ENCODE assay signal across 7 cellular contexts in the genomic region with DNA sequence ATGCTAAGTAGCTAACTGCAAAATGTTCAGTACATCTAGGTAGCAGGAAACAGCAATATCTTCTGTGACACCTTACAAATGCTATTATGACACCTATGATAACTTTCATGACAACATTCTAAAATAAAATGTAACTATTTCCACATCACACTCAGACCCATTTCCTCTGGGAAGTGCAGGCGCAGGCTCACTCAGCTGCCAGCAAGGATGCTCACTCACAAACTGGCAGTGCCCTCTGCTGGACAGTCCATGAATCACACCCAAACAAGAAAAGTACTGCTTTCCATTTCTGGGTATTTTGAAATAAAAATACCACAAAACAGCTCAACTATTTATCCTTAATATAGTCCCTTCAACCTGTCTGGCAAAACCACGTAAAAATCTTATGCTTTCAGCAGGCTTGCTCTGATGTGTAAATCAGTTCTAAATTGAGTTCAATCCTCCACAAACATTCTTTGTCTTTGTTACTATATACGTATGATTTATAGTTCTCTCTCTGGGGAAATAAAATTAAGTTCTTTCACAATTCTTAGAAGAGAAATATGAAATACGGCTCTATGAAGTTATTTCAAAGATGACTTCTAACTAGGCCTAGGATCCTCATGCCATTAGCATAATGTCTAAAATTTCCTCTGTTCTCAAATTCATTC.
DNase-seq lines count a peak whose midpoint lies in the region; ATAC-seq and TF ChIP-seq lines count a peak whose summit lies in the region.

No MANE protein-coding gene starts in this region.

- ATAC-seq in HG03060 (IDR thresholded peaks at IDR 0.05; ENCODE audit: low read depth, unreplicated experiment): peak; percentile 59
- no peak for ATAC-seq in activated CD8-positive, alpha-beta T cell treated with anti-CD3 and anti-CD28 coated beads, Interleukin-2, amount 10 ng/mL, durations not matched to agents 7 days and 5 days

- CTCF ChIA-PET in activated CD8-positive, alpha-beta T cell treated with anti-CD3 and anti-CD28 coated beads, Interleukin-2, amount 10 ng/mL, durations not matched to agents 7 days and 5 days (lab: Charles Lee): interaction anchor here (0.6 to 2.9 kb wide), 24 partner anchors 8 to 1445 kb away, joined by 3 to 27 read pairs (median 4); no protein-coding TSS in a partner anchor

- H3K27me3 Mint-ChIP-seq in activated CD8-positive, alpha-beta T cell treated with anti-CD3 and anti-CD28 coated beads, Interleukin-2, amount 10 ng/mL, durations not matched to agents 7 days and 5 days (ENCODE audit: low read depth): no peaks in the 10 kb centered on the region

- H3K4me1 Mint-ChIP-seq in activated CD8-positive, alpha-beta T cell treated with anti-CD3 and anti-CD28 coated beads, Interleukin-2, amount 10 ng/mL, durations not matched to agents 7 days and 5 days (ENCODE audit: low read depth): no peaks in the 10 kb centered on the region

- no peaks in the 10 kb centered on the region for H3K36me3 ChIP-seq in endocrine pancreas (ENCODE audit: control insufficient read depth, insufficient read depth, low read length)

- peaks cover 15% of the 10 kb centered on the region for H3K4me1 ChIP-seq in endocrine pancreas (ENCODE audit: control insufficient read depth, insufficient read depth, low read length)

- H3K9me3 Mint-ChIP-seq in activated CD8-positive, alpha-beta T cell treated with anti-CD3 and anti-CD28 coated beads, Interleukin-2, amount 10 ng/mL, durations not matched to agents 7 days and 5 days (ENCODE audit: insufficient read depth): no peaks in the 10 kb centered on the region

- H3K36me3 Mint-ChIP-seq in activated CD8-positive, alpha-beta T cell treated with anti-CD3 and anti-CD28 coated beads, Interleukin-2, amount 10 ng/mL, durations not matched to agents 7 days and 5 days (ENCODE audit: low read depth): no peaks in the 10 kb centered on the region

- DNase-seq in NCI-H526 treated with DMSO at 0.1 percent for 48 hours (lab: John Stamatoyannopoulos, UW) (peak; percentile 45), midbrain (lab: John Stamatoyannopoulos, UW) (peak; percentile 81)
- DNase-seq in activated CD8-positive, alpha-beta T cell treated with anti-CD3 and anti-CD28 coated beads, Interleukin-2, amount 10 ng/mL, durations not matched to agents 7 days and 5 days: peak; percentile 75
- DNase-seq in stimulated activated CD8-positive, alpha-beta memory T cell treated with anti-CD3 and anti-CD28 coated beads, Interleukin-4, amount 100 ng/mL, for 24 hours (ENCODE audit: low read depth): peak; percentile 49

- H3K4me3 Mint-ChIP-seq in activated CD8-positive, alpha-beta T cell treated with anti-CD3 and anti-CD28 coated beads, Interleukin-2, amount 10 ng/mL, durations not matched to agents 7 days and 5 days: no peak overlapping the region

- no peak overlapping the region for H3K27ac Mint-ChIP-seq in activated CD8-positive, alpha-beta T cell treated with anti-CD3 and anti-CD28 coated beads, Interleukin-2, amount 10 ng/mL, durations not matched to agents 7 days and 5 days

- TF ChIP-seq CTCF in GM12873 (IDR thresholded peaks at IDR 0.05; ENCODE audit: insufficient read depth, low read depth, low read length, missing control alignments): peak; percentile 88

- peak overlapping the region; percentile 12 for H3K4me3 ChIP-seq in endocrine pancreas (ENCODE audit: control insufficient read depth, insufficient read depth, low read length)

- no peak overlapping the region for H3K9ac ChIP-seq in endocrine pancreas (ENCODE audit: control insufficient read depth, insufficient read depth, low read length)

- POLR2A ChIA-PET in activated CD8-positive, alpha-beta T cell treated with anti-CD3 and anti-CD28 coated beads, Interleukin-2, amount 10 ng/mL, durations not matched to agents 7 days and 5 days (lab: Charles Lee): no interaction called here

- H3K27me3 ChIP-seq in endocrine pancreas (ENCODE audit: control insufficient read depth, insufficient read depth, low read length): no peaks in the 10 kb centered on the region

- H3K9me3 ChIP-seq in endocrine pancreas (ENCODE audit: control insufficient read depth, low read length): no peaks in the 10 kb centered on the region
